8 cellular contexts compared by ENCODE assay signal in the genomic region with DNA sequence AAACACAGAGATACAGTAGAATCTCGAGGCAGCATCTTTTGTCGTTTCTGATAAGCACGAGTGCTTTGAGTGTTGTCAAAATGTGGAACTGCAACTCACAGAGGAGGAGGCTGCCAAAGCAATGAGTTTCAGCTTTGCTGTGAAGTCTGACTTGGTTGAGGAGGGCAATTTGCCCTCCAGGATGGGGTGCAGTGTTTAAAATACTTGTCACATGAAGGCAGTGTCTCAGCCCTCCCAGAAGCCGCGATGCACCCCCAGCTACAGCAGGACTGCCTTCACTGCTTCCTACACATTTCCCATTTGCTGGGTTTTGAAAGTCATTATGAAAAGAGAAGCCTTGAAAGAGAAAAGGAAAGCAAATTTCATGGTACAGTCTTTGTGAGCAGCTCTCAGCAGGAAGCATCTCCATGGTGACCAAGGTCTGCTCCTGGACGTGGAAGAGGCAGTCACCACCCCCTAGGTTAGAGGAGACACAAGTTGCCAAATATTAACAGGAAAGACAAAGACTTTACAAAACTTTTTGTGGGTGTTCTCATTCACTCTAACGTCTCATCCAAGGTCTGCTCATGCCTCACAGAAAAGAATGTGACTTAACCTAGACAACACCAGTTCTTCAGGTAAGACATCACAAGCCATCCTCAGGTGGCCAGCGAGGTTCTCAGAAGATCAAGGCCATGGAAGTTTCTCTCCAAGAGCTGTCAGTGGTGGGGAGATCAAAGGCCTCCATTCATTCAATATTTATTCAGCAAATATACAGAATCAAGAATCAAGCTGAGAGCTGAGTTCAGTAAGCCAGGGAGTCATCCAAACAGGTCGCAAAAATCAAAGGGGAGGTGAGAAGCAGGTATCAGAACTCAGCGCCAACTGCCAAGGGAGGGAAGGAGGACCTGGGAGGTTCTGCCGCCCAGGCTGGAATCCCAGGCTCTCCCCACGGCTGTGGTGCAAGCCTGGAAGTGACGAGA.
DNase-seq lines count a peak whose midpoint lies in the region; ATAC-seq, FAIRE-seq and TF ChIP-seq lines count a peak whose summit lies in the region.

No MANE protein-coding gene starts in this region.

- FAIRE-seq in kidney (lab: Jason Lieb, UNC) = no peak

- DNase-seq in omental fat pad (ENCODE audit: low spot score) = no peak
- DNase-seq in left cardiac atrium = no peak
- DNase-seq in kidney = no peak
- no peak for DNase-seq in chondrocyte (ENCODE audit: low spot score)

- H3K4me3 Mint-ChIP-seq in brain (peak overlapping the region in 1 of 5 experiments; percentile 10), chondrocyte (ENCODE audit: unreplicated experiment) (no peak overlapping the region)

- no peaks in the 10 kb centered on the region for H3K9me3 ChIP-seq in kidney (ENCODE audit: control insufficient read depth in 1 of 2, low read length in 2 of 2)

- H3K9me3 Mint-ChIP-seq in brain (peaks cover 0 to 4% (median 4%) of the 10 kb centered on the region in 5 experiments), chondrocyte (ENCODE audit: low read depth) (no peaks in the 10 kb centered on the region)

- H3K27ac Mint-ChIP-seq in brain (peak overlapping the region in 4 of 5 experiments; percentile 0 to 77 (median 52)), chondrocyte (ENCODE audit: unreplicated experiment) (no peak overlapping the region)

- no peaks in the 10 kb centered on the region for H3K36me3 Mint-ChIP-seq in brain
- H3K36me3 Mint-ChIP-seq in chondrocyte (ENCODE audit: low read depth) = no peaks in the 10 kb centered on the region

- ATAC-seq in GM18508 (IDR thresholded peaks at IDR 0.05; ENCODE audit: insufficient read depth, unreplicated experiment) (peak; percentile 75), GM19463 (IDR thresholded peaks at IDR 0.05; ENCODE audit: unreplicated experiment) (peak; percentile 79), HG03097 (IDR thresholded peaks at IDR 0.05; ENCODE audit: low FRiP score, unreplicated experiment) (peak; percentile 90), omental fat pad (ENCODE audit: low FRiP score) (no peak), left cardiac atrium (no peak)

- TF ChIP-seq CTCF in brain (conservative IDR thresholded peaks at IDR 0.05) (no peak), omental fat pad (IDR thresholded peaks at IDR 0.05) (no peak), kidney (IDR thresholded peaks at IDR 0.05; ENCODE audit: borderline replicate concordance, extremely low read depth, insufficient read depth) (no peak), chondrocyte (IDR thresholded peaks at IDR 0.05) (no peak)

- intact Hi-C loops in left cardiac atrium (cut with DNase I) (no loop called here), kidney (cut with DNase I) (no loop called here)

- no peaks in the 10 kb centered on the region for H3K36me3 ChIP-seq in kidney (ENCODE audit: control insufficient read depth in 1 of 2, insufficient read depth in 2 of 2, low read length in 2 of 2)

- H3K9ac ChIP-seq in kidney (ENCODE audit: low read length in 2 of 2) = no peak overlapping the region

- no peak overlapping the region for H3K27ac ChIP-seq in kidney (ENCODE audit: low read depth in 2 of 2, low read length in 2 of 2)

- H3K4me1 Mint-ChIP-seq in brain = peaks cover 46% of the 10 kb centered on the region
- no peaks in the 10 kb centered on the region for H3K4me1 Mint-ChIP-seq in chondrocyte (ENCODE audit: low read depth)

- H3K4me1 ChIP-seq in kidney (ENCODE audit: control insufficient read depth in 1 of 2, insufficient read depth in 1 of 2, low read depth in 1 of 2, low read length in 2 of 2) = no peaks in the 10 kb centered on the region

- H3K27me3 Mint-ChIP-seq in brain (no peaks in the 10 kb centered on the region), chondrocyte (ENCODE audit: low read depth) (peaks cover 12% of the 10 kb centered on the region)

- H3K4me3 ChIP-seq in kidney (ENCODE audit: low read length in 2 of 2) = no peak overlapping the region

Comparison
In these comparisons a context has a peak if more than half of its experiments do, and no peak if none do; other contexts are left out.
1. ATAC-seq: peak in GM18508 (single experiment), GM19463 (single experiment) and HG03097 (single experiment); none in omental fat pad (single experiment) and left cardiac atrium (0 of 2).